9 cellular contexts compared by ENCODE assay signal in genomic region chr5:170467000-170467707, GRCh38. TPM values are rescaled to one million over a fixed set of nuclear protein-coding genes. Genes with fewer than 3 reads are reported as not detected.
DNase-seq lines count a peak whose midpoint lies in the region; ATAC-seq and TF ChIP-seq lines count a peak whose summit lies in the region.
"Had no signal": no experiment of that assay in that cellular context is flagged by ENCODE, and none has a peak within 500 bp of the region (broad histone marks: within the 10 kb centered on the region; RNA-seq: fewer than 3 reads in every experiment).

No MANE protein-coding gene starts in this region.

- H3K9me3 Mint-ChIP-seq in Calu3 (ENCODE audit: low read depth, unreplicated experiment): no peaks in the 10 kb centered on the region
- H3K9me3 Mint-ChIP-seq in activated naive CD8-positive, alpha-beta T cell treated with anti-CD3 and anti-CD28 coated beads, Interleukin-2, amount 50 U/mL, for 24 hours: no peaks in the 10 kb centered on the region
- no peaks in the 10 kb centered on the region for H3K9me3 Mint-ChIP-seq in osteocyte (ENCODE audit: unreplicated experiment)
- H3K9me3 Mint-ChIP-seq: memory B cell had no signal

- no TSS peak for BruUV-seq in Calu3 (replicated peaks; lab: Mats Ljungman, UMichigan)

- H3K27ac Mint-ChIP-seq in Calu3 (ENCODE audit: unreplicated experiment): no peak overlapping the region
- no peak overlapping the region for H3K27ac Mint-ChIP-seq in activated naive CD8-positive, alpha-beta T cell treated with anti-CD3 and anti-CD28 coated beads, Interleukin-2, amount 50 U/mL, for 24 hours
- no peak overlapping the region for H3K27ac Mint-ChIP-seq in osteocyte (ENCODE audit: unreplicated experiment)
- H3K27ac Mint-ChIP-seq: memory B cell had no signal

- H3K27me3 Mint-ChIP-seq in Calu3 (ENCODE audit: unreplicated experiment) (no peaks in the 10 kb centered on the region), osteocyte (ENCODE audit: unreplicated experiment) (peaks cover 5% of the 10 kb centered on the region)
- H3K27me3 Mint-ChIP-seq in activated naive CD8-positive, alpha-beta T cell treated with anti-CD3 and anti-CD28 coated beads, Interleukin-2, amount 50 U/mL, for 24 hours: peaks cover under 1% of the 10 kb centered on the region

- peak; percentile 47 for ATAC-seq in HG03378 (IDR thresholded peaks at IDR 0.05; ENCODE audit: unreplicated experiment)
- peak; percentile 89 for ATAC-seq in activated naive CD8-positive, alpha-beta T cell treated with anti-CD3 and anti-CD28 coated beads, Interleukin-2, amount 50 U/mL, for 24 hours
- ATAC-seq in HG03025 (IDR thresholded peaks at IDR 0.05; ENCODE audit: low FRiP score, unreplicated experiment): no peak
- ATAC-seq in GM18907 (IDR thresholded peaks at IDR 0.05; ENCODE audit: unreplicated experiment): no peak

- DNase-seq in Calu3 (peak; percentile 36), osteocyte (ENCODE audit: extremely low spot score, unreplicated experiment) (peak; percentile 56), NCI-H510A treated with DMSO at 0.1 percent for 48 hours (lab: John Stamatoyannopoulos, UW) (no peak), iPS-NIHi7 (ENCODE audit: extremely low spot score) (no peak)
- peak; percentile 9 for DNase-seq in activated naive CD8-positive, alpha-beta T cell treated with anti-CD3 and anti-CD28 coated beads, Interleukin-2, amount 50 U/mL, for 24 hours

- H3K36me3 Mint-ChIP-seq in Calu3 (ENCODE audit: insufficient read depth, unreplicated experiment) (no peaks in the 10 kb centered on the region), osteocyte (ENCODE audit: unreplicated experiment) (no peaks in the 10 kb centered on the region)
- no peaks in the 10 kb centered on the region for H3K36me3 Mint-ChIP-seq in activated naive CD8-positive, alpha-beta T cell treated with anti-CD3 and anti-CD28 coated beads, Interleukin-2, amount 50 U/mL, for 24 hours (ENCODE audit: low read depth)
- H3K36me3 Mint-ChIP-seq: memory B cell had no signal

- no peaks in the 10 kb centered on the region for H3K4me1 Mint-ChIP-seq in Calu3 (ENCODE audit: low read depth, unreplicated experiment)
- no peaks in the 10 kb centered on the region for H3K4me1 Mint-ChIP-seq in activated naive CD8-positive, alpha-beta T cell treated with anti-CD3 and anti-CD28 coated beads, Interleukin-2, amount 50 U/mL, for 24 hours
- H3K4me1 Mint-ChIP-seq in osteocyte (ENCODE audit: unreplicated experiment): no peaks in the 10 kb centered on the region
- H3K4me1 Mint-ChIP-seq: memory B cell had no signal

- CTCF ChIA-PET in Calu3 (lab: Charles Lee): interaction anchor here (0.6 to 1.1 kb wide), 6 partner anchors 13 to 962 kb away, joined by 3 to 5 read pairs (median 4); no protein-coding TSS in a partner anchor

- no peak overlapping the region for H3K4me3 Mint-ChIP-seq in Calu3 (ENCODE audit: low read depth, unreplicated experiment)
- no peak overlapping the region for H3K4me3 Mint-ChIP-seq in activated naive CD8-positive, alpha-beta T cell treated with anti-CD3 and anti-CD28 coated beads, Interleukin-2, amount 50 U/mL, for 24 hours
- H3K4me3 Mint-ChIP-seq in osteocyte (ENCODE audit: unreplicated experiment): no peak overlapping the region
- H3K4me3 Mint-ChIP-seq: memory B cell had no signal

- TF ChIP-seq CTCF in Calu3 (IDR thresholded peaks at IDR 0.05; ENCODE audit: unreplicated experiment) (no peak), osteocyte (IDR thresholded peaks at IDR 0.05) (no peak)

- intact Hi-C loops in Calu3 (cut with micrococcal nuclease; ENCODE audit: unreplicated experiment): no loop called here

RNA-seq across cellular contexts. Expression of gene KCNIP1, which starts 36.7 kb away (rescaled TPM):
- total RNA-seq in Calu3 (2022) (not detected in 2 replicates), osteocyte (12.6 and 13.3 TPM in 2 replicates)

Comparison
In these comparisons a context has a peak if more than half of its experiments do, and no peak if none do; other contexts are left out.
1. DNase-seq: peak in Calu3 (single experiment), activated naive CD8-positive, alpha-beta T cell treated with anti-CD3 and anti-CD28 coated beads, Interleukin-2, amount 50 U/mL, for 24 hours (single experiment) and osteocyte (single experiment); none in NCI-H510A treated with DMSO at 0.1 percent for 48 hours (single experiment) and iPS-NIHi7 (single experiment).
2. ATAC-seq: peak in HG03378 (single experiment) and activated naive CD8-positive, alpha-beta T cell treated with anti-CD3 and anti-CD28 coated beads, Interleukin-2, amount 50 U/mL, for 24 hours (single experiment); none in HG03025 (single experiment) and GM18907 (single experiment).
3. RNA of gene KCNIP1, which starts 36.7 kb away (total RNA-seq): 12.6 to 13.3 TPM in osteocyte; not detected in Calu3; every median in the first group is over 10 times any median in the second.